In the genomic region with DNA sequence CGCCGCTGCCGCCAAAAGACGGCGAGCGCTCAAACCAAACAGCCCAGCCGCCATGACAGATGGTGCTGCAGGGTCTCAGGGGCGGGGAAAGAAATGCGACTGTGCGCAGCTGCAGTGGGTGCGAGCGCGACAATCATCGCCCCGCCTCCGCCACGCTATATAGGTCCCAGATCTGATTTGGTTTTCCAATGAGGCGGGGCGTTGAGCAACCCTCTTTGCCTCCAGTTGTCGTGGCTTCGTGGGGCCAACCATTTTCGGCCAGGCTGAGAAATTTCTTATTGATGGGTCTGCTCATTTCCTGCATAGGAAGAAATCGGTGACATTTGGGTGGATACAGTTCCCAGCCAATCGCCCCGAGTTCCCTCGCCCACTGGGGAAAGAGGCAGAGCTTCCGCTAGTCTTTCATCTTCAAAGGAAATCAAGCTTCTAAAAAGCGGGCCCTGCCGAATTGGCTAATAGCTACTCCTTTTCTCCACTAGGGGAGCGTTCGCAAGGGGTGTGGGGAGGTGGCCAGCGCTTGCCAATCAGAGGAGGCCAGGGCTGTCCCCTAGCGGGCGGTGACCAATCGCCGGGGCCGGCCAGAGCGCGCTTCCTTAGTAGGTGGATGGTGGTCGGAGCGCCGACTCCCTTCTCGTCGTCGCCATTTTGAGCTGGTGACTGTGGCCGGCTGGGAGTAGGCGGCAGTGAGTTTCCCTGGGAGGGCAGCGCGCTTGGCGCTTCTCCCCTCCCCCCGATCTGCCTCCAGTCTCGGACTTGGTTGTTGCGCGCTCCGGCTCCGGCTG, we compare ENCODE assay signal across 8 cellular contexts. TPM values are rescaled to one million over a fixed set of nuclear protein-coding genes. Genes with fewer than 3 reads are reported as not detected.
DNase-seq lines count a peak whose midpoint lies in the region; ATAC-seq and TF ChIP-seq lines count a peak whose summit lies in the region.

A gene (minus strand): TSS at position 77 of the 782 bp plus-strand sequence. CDS start 23 bp downstream, at position 54.
A gene with protein sequence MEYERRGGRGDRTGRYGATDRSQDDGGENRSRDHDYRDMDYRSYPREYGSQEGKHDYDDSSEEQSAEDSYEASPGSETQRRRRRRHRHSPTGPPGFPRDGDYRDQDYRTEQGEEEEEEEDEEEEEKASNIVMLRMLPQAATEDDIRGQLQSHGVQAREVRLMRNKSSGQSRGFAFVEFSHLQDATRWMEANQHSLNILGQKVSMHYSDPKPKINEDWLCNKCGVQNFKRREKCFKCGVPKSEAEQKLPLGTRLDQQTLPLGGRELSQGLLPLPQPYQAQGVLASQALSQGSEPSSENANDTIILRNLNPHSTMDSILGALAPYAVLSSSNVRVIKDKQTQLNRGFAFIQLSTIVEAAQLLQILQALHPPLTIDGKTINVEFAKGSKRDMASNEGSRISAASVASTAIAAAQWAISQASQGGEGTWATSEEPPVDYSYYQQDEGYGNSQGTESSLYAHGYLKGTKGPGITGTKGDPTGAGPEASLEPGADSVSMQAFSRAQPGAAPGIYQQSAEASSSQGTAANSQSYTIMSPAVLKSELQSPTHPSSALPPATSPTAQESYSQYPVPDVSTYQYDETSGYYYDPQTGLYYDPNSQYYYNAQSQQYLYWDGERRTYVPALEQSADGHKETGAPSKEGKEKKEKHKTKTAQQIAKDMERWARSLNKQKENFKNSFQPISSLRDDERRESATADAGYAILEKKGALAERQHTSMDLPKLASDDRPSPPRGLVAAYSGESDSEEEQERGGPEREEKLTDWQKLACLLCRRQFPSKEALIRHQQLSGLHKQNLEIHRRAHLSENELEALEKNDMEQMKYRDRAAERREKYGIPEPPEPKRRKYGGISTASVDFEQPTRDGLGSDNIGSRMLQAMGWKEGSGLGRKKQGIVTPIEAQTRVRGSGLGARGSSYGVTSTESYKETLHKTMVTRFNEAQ (plus strand): TSS at position 596 of the 782 bp plus-strand sequence. CDS start 2,261 bp downstream, outside the sequence.

- peaks cover 44% of the 10 kb centered on the region for H3K79me2 ChIP-seq in mesendoderm (ENCODE audit: control insufficient read depth, insufficient read depth, low read length)

- no peak within 1 kb of the TSS for H2BK120ac ChIP-seq in mesendoderm (ENCODE audit: low read depth, low read length)

- peak; percentile 94 for DNase-seq in Calu3
- peak; percentile 7 to 91 (median 81) for DNase-seq in HUDEP-2 (lab: John Stamatoyannopoulos, UW; ENCODE audit: unreplicated experiment in 76 of 76)
- DNase-seq in NOMO-1 treated with dmso at 0.1 percent for 144 hours (lab: John Stamatoyannopoulos, UW; ENCODE audit: unreplicated experiment): peak; percentile 76
- DNase-seq in activated CD8-positive, alpha-beta memory T cell treated with anti-CD3 and anti-CD28 coated beads for 48 hours (ENCODE audit: low read depth in 2 of 3, low spot score in 2 of 3): peak; percentile 46 to 78 (median 58)
- peak; percentile 82 to 84 (median 84) for DNase-seq in effector memory CD8-positive, alpha-beta T cell
- DNase-seq in mesendoderm: peak; percentile 97
- peak; percentile 63 for DNase-seq in stimulated activated CD8-positive, alpha-beta memory T cell treated with anti-CD3 and anti-CD28 coated beads, Interleukin-15, amount 100 ng/mL, for 1 hour (ENCODE audit: low read depth)

- H3K36me3 Mint-ChIP-seq in Calu3 (ENCODE audit: insufficient read depth, unreplicated experiment): peaks cover 62% of the 10 kb centered on the region
- H3K36me3 Mint-ChIP-seq in effector memory CD8-positive, alpha-beta T cell (ENCODE audit: insufficient read depth): peaks cover 37% of the 10 kb centered on the region

- H2BK15ac ChIP-seq in mesendoderm (replicated peaks; ENCODE audit: low read depth): no peak within 1 kb of the TSS

- peak; percentile 86 for ATAC-seq in GM21381 (IDR thresholded peaks at IDR 0.05; ENCODE audit: unreplicated experiment)
- peak; percentile 89 for ATAC-seq in effector memory CD8-positive, alpha-beta T cell (replicated peaks)

- peak within 1 kb of the TSS; percentile 86 for H3K4me3 ChIP-seq in mesendoderm (ENCODE audit: low read length)

- peak within 1 kb of the TSS; percentile 60 for H3K18ac ChIP-seq in mesendoderm (ENCODE audit: low read length)

- BruUV-seq in Calu3 (replicated peaks; lab: Mats Ljungman, UMichigan): no TSS peak

- H3K23ac ChIP-seq in mesendoderm (ENCODE audit: low read length): no peak within 1 kb of the TSS

- H3K27ac ChIP-seq in mesendoderm (ENCODE audit: low read depth, low read length): peak within 1 kb of the TSS; percentile 79

- H3K4me1 ChIP-seq in mesendoderm (ENCODE audit: control insufficient read depth, low read depth, low read length): no peaks in the 10 kb centered on the region

- TF ChIP-seq CTCF in Calu3 (IDR thresholded peaks at IDR 0.05; ENCODE audit: unreplicated experiment): peak; percentile 78

- no peaks in the 10 kb centered on the region for H3K27me3 Mint-ChIP-seq in Calu3 (ENCODE audit: unreplicated experiment)
- no peaks in the 10 kb centered on the region for H3K27me3 Mint-ChIP-seq in effector memory CD8-positive, alpha-beta T cell

- no peak within 1 kb of the TSS for H4K5ac ChIP-seq in mesendoderm (ENCODE audit: low read length)

- CTCF ChIA-PET in Calu3 (lab: Charles Lee): interaction anchor here (0.6 to 1.4 kb wide), 7 partner anchors 9 to 378 kb away, joined by 3 to 15 read pairs (median 4); no protein-coding TSS in a partner anchor

- intact Hi-C loops in Calu3 (cut with micrococcal nuclease; ENCODE audit: unreplicated experiment): no loop called here

- peaks cover 3% of the 10 kb centered on the region for H3K79me1 ChIP-seq in mesendoderm (ENCODE audit: low read length)

- H3K4ac ChIP-seq in mesendoderm (ENCODE audit: low read depth, low read length): peak within 1 kb of the TSS; percentile 62

- H3K4me3 Mint-ChIP-seq in Calu3 (ENCODE audit: low read depth, unreplicated experiment): peak within 1 kb of the TSS; percentile 100
- peak within 1 kb of the TSS; percentile 99 to 100 for H3K4me3 Mint-ChIP-seq in effector memory CD8-positive, alpha-beta T cell

- peak within 1 kb of the TSS; percentile 95 for H3K56ac ChIP-seq in mesendoderm (ENCODE audit: low read length)

- H2AK5ac ChIP-seq in mesendoderm (ENCODE audit: low read length): no peak within 1 kb of the TSS

- H4K8ac ChIP-seq in mesendoderm (ENCODE audit: low read depth, low read length): no peak within 1 kb of the TSS

- WGBS in mesendoderm (ENCODE audit: extremely low coverage, insufficient coverage, low lambda C conversion rate): no CpG with 5 or more reads among the region's 56 CpGs

- H3K4me2 ChIP-seq in mesendoderm (ENCODE audit: low read length): peak within 1 kb of the TSS; percentile 83

- no peaks in the 10 kb centered on the region for H3K27me3 ChIP-seq in mesendoderm (ENCODE audit: insufficient read depth, low read length, poor library complexity)

- H2BK5ac ChIP-seq in mesendoderm (ENCODE audit: low read length): no peak within 1 kb of the TSS

- H3K27ac Mint-ChIP-seq in Calu3 (ENCODE audit: unreplicated experiment): peak within 1 kb of the TSS; percentile 100
- peak within 1 kb of the TSS; percentile 98 to 99 for H3K27ac Mint-ChIP-seq in effector memory CD8-positive, alpha-beta T cell

- H3K4me1 Mint-ChIP-seq in Calu3 (ENCODE audit: low read depth, unreplicated experiment): peaks cover 9% of the 10 kb centered on the region
- peaks cover 29 to 33% of the 10 kb centered on the region in 2 donors for H3K4me1 Mint-ChIP-seq in effector memory CD8-positive, alpha-beta T cell (ENCODE audit: low read depth in 2 of 2)

- H3K36me3 ChIP-seq in mesendoderm (ENCODE audit: control insufficient read depth, insufficient read depth, low read length): no peaks in the 10 kb centered on the region

- H3K9me3 Mint-ChIP-seq in Calu3 (ENCODE audit: low read depth, unreplicated experiment): no peaks in the 10 kb centered on the region
- no peaks in the 10 kb centered on the region for H3K9me3 Mint-ChIP-seq in effector memory CD8-positive, alpha-beta T cell

- peak within 1 kb of the TSS; percentile 95 for H3K9ac ChIP-seq in mesendoderm (ENCODE audit: low read length)

RNA-seq across cellular contexts. Expression of the first gene that starts in this region (rescaled TPM):
- 102 TPM in 2 replicates for total RNA-seq in Calu3 (2022)
- 100 TPM for polyA plus RNA-seq in mesendoderm (2013, experiment 1 of 2)
- 101 TPM for polyA plus RNA-seq in mesendoderm (2013, experiment 2 of 2)

RNA-seq across cellular contexts. Expression of the second gene that starts in this region (rescaled TPM):
- total RNA-seq in Calu3 (2022): 47.2 and 49.4 TPM in 2 replicates
- polyA plus RNA-seq in mesendoderm (2013, experiment 1 of 2): 49.5 TPM
- 49.6 TPM for polyA plus RNA-seq in mesendoderm (2013, experiment 2 of 2)

Comparison
In these comparisons a context has a peak if more than half of its experiments do, and no peak if none do; other contexts are left out.
1. Peak in every context shown above with its lines: DNase-seq, ATAC-seq, H3K4me3 ChIP-seq and H3K27ac ChIP-seq.